8 cellular contexts compared by ENCODE assay signal in genomic region chr10:92241501-92241900, GRCh38. TPM values are rescaled to one million over a fixed set of nuclear protein-coding genes. Genes with fewer than 3 reads are reported as not detected.
A peak's percentile ranks its signal among the peaks of the same experiment; 100 is the strongest.
DNase-seq lines count a peak whose midpoint lies in the region; ATAC-seq, FAIRE-seq and TF ChIP-seq lines count a peak whose summit lies in the region.

No MANE protein-coding gene starts in this region.

- WGBS in A549 (ENCODE audit: missing lambda C conversion rate) = 77% methylated on average over 1 of the region's 1 CpG
- WGBS in IMR-90 (ENCODE audit: extremely low coverage in 2 of 2, insufficient read length in 1 of 2), 2 experiments = no CpG with 5 or more reads among the region's 1 CpG

- BruUV-seq in IMR-90 (replicated peaks; lab: Mats Ljungman, UMichigan) = no TSS peak

- no peak for TF ChIP-seq RAD21 in A549 (conservative IDR thresholded peaks at IDR 0.05 in 1 of 2, IDR thresholded peaks at IDR 0.05 in 1 of 2)
- TF ChIP-seq RAD21 in IMR-90 (IDR thresholded peaks at IDR 0.05; ENCODE audit: low read length) = no peak

- H3K36me3 ChIP-seq in IMR-90 (ENCODE audit: control insufficient read depth, insufficient read depth, low read length) = no peaks in the 10 kb centered on the region

- no peak overlapping the region for H4K91ac ChIP-seq in IMR-90 (ENCODE audit: insufficient read depth, low read depth, low read length)

- no peaks in the 10 kb centered on the region for H3K79me1 ChIP-seq in IMR-90 (ENCODE audit: low read depth in 1 of 2, low read length in 2 of 2)

- no peak overlapping the region for H3K4ac ChIP-seq in IMR-90 (ENCODE audit: low read depth, low read length)

- no peaks in the 10 kb centered on the region for H3K36me3 Mint-ChIP-seq in chondrocyte (ENCODE audit: low read depth)
- H3K36me3 Mint-ChIP-seq in naive thymus-derived CD8-positive, alpha-beta T cell = peaks cover 0 to 2% (median 0%) of the 10 kb centered on the region in 3 donors

- no peak for TF ChIP-seq EP300 in A549 (IDR thresholded peaks at IDR 0.05)

- H3K27me3 Mint-ChIP-seq in chondrocyte (ENCODE audit: low read depth) = no peaks in the 10 kb centered on the region
- H3K27me3 Mint-ChIP-seq in naive thymus-derived CD8-positive, alpha-beta T cell = no peaks in the 10 kb centered on the region

- H2BK15ac ChIP-seq in IMR-90 (ENCODE audit: low read depth, low read length) = no peak overlapping the region

- CTCF ChIA-PET in A549 (lab: Yijun Ruan, JAX) (interaction anchor here (1.2 to 1.3 kb wide), 2 partner anchors 48 to 57 kb away, joined by 3 read pairs; no protein-coding TSS in a partner anchor), IMR-90 (lab: Yijun Ruan, JAX) (no interaction called here)

- dilution Hi-C loops in IMR-90 (cut with HindIII; ENCODE audit: low sequenced_read_pairs, unreplicated experiment) = no loop called here

- H3K4me1 ChIP-seq in A549 (peaks cover 22% of the 10 kb centered on the region), IMR-90 (ENCODE audit: control insufficient read depth, insufficient read depth, low read length) (peaks cover 2% of the 10 kb centered on the region; the same call in 1 of the 2 replicates)

- peaks cover 37% of the 10 kb centered on the region for H3K4me1 Mint-ChIP-seq in chondrocyte (ENCODE audit: low read depth)
- H3K4me1 Mint-ChIP-seq in naive thymus-derived CD8-positive, alpha-beta T cell = peaks cover 21 to 48% (median 34%) of the 10 kb centered on the region in 4 donors

- H2AK5ac ChIP-seq in IMR-90 (ENCODE audit: low read depth, low read length) = no peak overlapping the region

- intact Hi-C loops in IMR-90 (cut with micrococcal nuclease) = loop anchor here (5.0 kb wide), 1 partner anchor 154 kb away; no protein-coding TSS in a partner anchor

- no peak overlapping the region for H3K18ac ChIP-seq in IMR-90 (ENCODE audit: low read depth, low read length)

- H3K4me2 ChIP-seq in A549 (peak overlapping the region; percentile 82), IMR-90 (ENCODE audit: low read depth, low read length) (peak overlapping the region; percentile 88)

- no peak overlapping the region for H3K14ac ChIP-seq in IMR-90 (replicated peaks; ENCODE audit: low read depth, low read length)

- no peak overlapping the region for H2BK20ac ChIP-seq in IMR-90 (ENCODE audit: low read depth, low read length)

- no peaks in the 10 kb centered on the region for H3K9me1 ChIP-seq in IMR-90 (ENCODE audit: insufficient read depth, low read length)

- peak overlapping the region in 1 of 2 experiments; percentile 72; a peak in 2 of 6 replicates for H3K27ac ChIP-seq in A549
- H3K27ac ChIP-seq in IMR-90 (ENCODE audit: insufficient read depth, low read length) = no peak overlapping the region

- H3K56ac ChIP-seq in IMR-90 (ENCODE audit: extremely low read depth, insufficient read depth, low read length) = no peak overlapping the region

- POLR2A ChIA-PET in A549 (lab: Yijun Ruan, JAX) = interaction anchor here (1.0 kb wide), 1 partner anchor 49 kb away, joined by 5 read pairs; the partner anchor contains the start of genes CPEB3 and MARCHF5
- POLR2A ChIA-PET in IMR-90 (lab: Charles Lee; ENCODE audit: unreplicated experiment) = no interaction called here
- POLR2A ChIA-PET in naive thymus-derived CD8-positive, alpha-beta T cell (lab: Charles Lee) = no interaction called here

- no peak overlapping the region for H2BK120ac ChIP-seq in IMR-90 (ENCODE audit: low read depth, low read length)

- DNase-seq in A549 (ENCODE audit: low read depth in 1 of 2, low spot score in 1 of 2) (no peak), IMR-90 (no peak), chondrocyte (ENCODE audit: low spot score) (no peak), NCI-H2081 (lab: John Stamatoyannopoulos, UW) (no peak), NCI-H2029 treated with DMSO at 0.1 percent for 48 hours (lab: John Stamatoyannopoulos, UW) (no peak)
- no peak for DNase-seq in naive thymus-derived CD8-positive, alpha-beta T cell
- DNase-seq in activated CD8-positive, alpha-beta memory T cell treated with anti-CD3 and anti-CD28 coated beads, Interleukin-2, amount 50 U/mL, for 48 hours = no peak

- no peaks in the 10 kb centered on the region for H4K20me1 ChIP-seq in IMR-90 (ENCODE audit: insufficient read depth, low read length)

- H3K23ac ChIP-seq in IMR-90 (ENCODE audit: low read depth, low read length) = no peak overlapping the region

- no peak overlapping the region for H4K8ac ChIP-seq in IMR-90 (ENCODE audit: low read depth in 2 of 2, low read length in 2 of 2)

- H3K27ac Mint-ChIP-seq in chondrocyte (ENCODE audit: unreplicated experiment) = peak overlapping the region; percentile 94
- peak overlapping the region in 3 of 10 donors; percentile 47 to 90 (median 72) for H3K27ac Mint-ChIP-seq in naive thymus-derived CD8-positive, alpha-beta T cell

- H3K27me3 ChIP-seq in IMR-90 (ENCODE audit: control insufficient read depth, insufficient read depth, low read length) = no peaks in the 10 kb centered on the region

- ATAC-seq in A549 = no peak
- no peak for ATAC-seq in IMR-90 (ENCODE audit: low read depth)
- ATAC-seq in naive thymus-derived CD8-positive, alpha-beta T cell = no peak
- ATAC-seq in GM21528 (IDR thresholded peaks at IDR 0.05; ENCODE audit: low FRiP score, unreplicated experiment) = no peak

- H3K9me3 Mint-ChIP-seq in chondrocyte (ENCODE audit: low read depth) = no peaks in the 10 kb centered on the region
- H3K9me3 Mint-ChIP-seq in naive thymus-derived CD8-positive, alpha-beta T cell = no peaks in the 10 kb centered on the region

- TF ChIP-seq POLR2A in A549 (IDR thresholded peaks at IDR 0.05; ENCODE audit: low read length) = no peak
- no peak for TF ChIP-seq POLR2A in IMR-90 (IDR thresholded peaks at IDR 0.05; ENCODE audit: low read depth, low read length)

- H3K4me3 ChIP-seq in A549 = peak overlapping the region; percentile 53
- no peak overlapping the region for H3K4me3 ChIP-seq in IMR-90 (ENCODE audit: insufficient read depth, low read depth, low read length)

- no peak overlapping the region for H2BK5ac ChIP-seq in IMR-90 (ENCODE audit: low read depth, low read length, poor library complexity, severe bottlenecking)

- H4K5ac ChIP-seq in IMR-90 (ENCODE audit: low read depth, low read length) = no peak overlapping the region

- H3K4me3 Mint-ChIP-seq in chondrocyte (ENCODE audit: unreplicated experiment) = peak overlapping the region; percentile 83
- peak overlapping the region; percentile 88 to 96 (median 92) for H3K4me3 Mint-ChIP-seq in naive thymus-derived CD8-positive, alpha-beta T cell

- no peaks in the 10 kb centered on the region for H3K9me3 ChIP-seq in A549
- H3K9me3 ChIP-seq in IMR-90 (ENCODE audit: control insufficient read depth, insufficient read depth, low read length) = no peaks in the 10 kb centered on the region

- H3K9ac ChIP-seq in IMR-90 (ENCODE audit: low read depth, low read length) = no peak overlapping the region

- no peak overlapping the region for H2AFZ ChIP-seq in IMR-90 (replicated peaks; ENCODE audit: low read length, poor library complexity)

- H2AK9ac ChIP-seq in IMR-90 (replicated peaks; ENCODE audit: low read depth, low read length, poor library complexity) = no peak overlapping the region

- no peak for FAIRE-seq in A549 (lab: Jason Lieb, UNC)

- in situ Hi-C loops in IMR-90 (cut with MboI; ENCODE audit: low sequenced_read_pairs) = no loop called here

- TF ChIP-seq CTCF in A549 (IDR thresholded peaks at IDR 0.05) = no peak
- TF ChIP-seq CTCF in IMR-90 (conservative IDR thresholded peaks at IDR 0.05; ENCODE audit: low read depth, low read length) = no peak
- TF ChIP-seq CTCF in chondrocyte (IDR thresholded peaks at IDR 0.05) = no peak

TF ChIP-seq in A549, 52 proteins besides CTCF, POLR2A, EP300 and RAD21:
- no peak for TF ChIP-seq MAFK (IDR thresholded peaks at IDR 0.05; ENCODE audit: partially characterized antibody)
- TF ChIP-seq KDM5A (IDR thresholded peaks at IDR 0.05) = no peak
- TF ChIP-seq CHD2 (IDR thresholded peaks at IDR 0.05; ENCODE audit: low read length, partially characterized antibody) = no peak
- TF ChIP-seq CBX8 (IDR thresholded peaks at IDR 0.05) = no peak
- TF ChIP-seq EHMT2 (IDR thresholded peaks at IDR 0.05; ENCODE audit: low read depth) = no peak

TF ChIP-seq in IMR-90, 13 proteins besides CTCF, POLR2A, EP300 and RAD21 (continues in another document):
- TF ChIP-seq FOS (IDR thresholded peaks at IDR 0.05; ENCODE audit: low read depth, low read length) (no peak), BHLHE40 (IDR thresholded peaks at IDR 0.05; ENCODE audit: low read depth, low read length) (no peak), MAZ (IDR thresholded peaks at IDR 0.05; ENCODE audit: borderline replicate concordance, low read depth, low read length) (no peak), SMC3 (IDR thresholded peaks at IDR 0.05; ENCODE audit: low read depth, low read length) (no peak), MXI1 (IDR thresholded peaks at IDR 0.05; ENCODE audit: borderline replicate concordance, low read depth, low read length) (no peak), MAFK (IDR thresholded peaks at IDR 0.05; ENCODE audit: low read depth, low read length) (no peak), CEBPB (IDR thresholded peaks at IDR 0.05; ENCODE audit: low read depth, low read length) (no peak)

RNA-seq across cellular contexts. Expression of gene CPEB3, which starts 49.4 kb away (rescaled TPM):
- polyA plus RNA-seq in A549 (2011; rRNA removed) (0.37 and 0.49 TPM in 2 replicates), A549 (2017; fragmentation: RNase III; extraction: RNeasy Plus Mini Kit Qiagen cat#74134 plus additional on column Dnase treatment) (0.24 to 0.41 TPM (median 0.32 TPM) in 3 replicates), IMR-90 (2012; rRNA removed) (0.26 and 0.36 TPM in 2 replicates)
- 0.13 and 0.26 TPM in 2 replicates for polyA plus RNA-seq in A549 (2012; cell fraction: cytosol; rRNA removed)
- polyA plus RNA-seq in A549 (2012; cell fraction: nucleus; rRNA removed) = 0.31 TPM in 2 replicates
- 0.50 and 0.78 TPM in 2 replicates for polyA minus RNA-seq in A549 (2011; rRNA and poly(A)+ RNA removed)
- total RNA-seq in IMR-90 (2012; rRNA removed) (0.18 and 0.28 TPM in 2 replicates), chondrocyte (1.1 to 1.7 TPM (median 1.2 TPM) in 3 replicates)
- polyA plus RNA-seq in IMR-90 (2012; cell fraction: cytosol; rRNA removed) = 0.13 and 0.21 TPM in 2 replicates
- 0.69 and 0.72 TPM in 2 replicates for polyA plus RNA-seq in IMR-90 (2012; cell fraction: nucleus; rRNA removed; ENCODE audit: low replicate concordance)
- 1 to 10 TPM; 2.5 to 2.9 TPM for total RNA-seq in naive thymus-derived CD8-positive, alpha-beta T cell
- polyA plus RNA-seq in naive thymus-derived CD8-positive, alpha-beta T cell = 1 to 10 TPM in 2 of 3 donors, under 1 TPM in 1; 0.92 to 1.4 (median 1.2) TPM

RNA-seq across cellular contexts. Expression of gene MARCHF5, which starts 49.5 kb away (rescaled TPM):
- 37.3 and 39.2 TPM in 2 replicates for polyA plus RNA-seq in A549 (2011; rRNA removed)
- polyA plus RNA-seq in A549 (2012; cell fraction: cytosol; rRNA removed) = 14.1 and 14.5 TPM in 2 replicates
- polyA plus RNA-seq in A549 (2012; cell fraction: nucleus; rRNA removed) = 5.1 and 7.3 TPM in 2 replicates
- 21.6 to 27.8 TPM (median 24.7 TPM) in 3 replicates for polyA plus RNA-seq in A549 (2017; fragmentation: RNase III; extraction: RNeasy Plus Mini Kit Qiagen cat#74134 plus additional on column Dnase treatment)
- polyA minus RNA-seq in A549 (2011; rRNA and poly(A)+ RNA removed) = 10.6 and 10.9 TPM in 2 replicates
- 14.9 and 20.8 TPM in 2 replicates for total RNA-seq in IMR-90 (2012; rRNA removed)
- polyA plus RNA-seq in IMR-90 (2012; rRNA removed) = 20.3 and 30.0 TPM in 2 replicates
- polyA plus RNA-seq in IMR-90 (2012; cell fraction: cytosol; rRNA removed) = 5.3 and 8.8 TPM in 2 replicates
- 7.7 and 26.0 TPM in 2 replicates for polyA plus RNA-seq in IMR-90 (2012; cell fraction: nucleus; rRNA removed; ENCODE audit: low replicate concordance)
- total RNA-seq in chondrocyte = 34.2 to 36.5 TPM (median 35.3 TPM) in 3 replicates
- 10 to 100 TPM; 41.6 to 42.1 TPM for total RNA-seq in naive thymus-derived CD8-positive, alpha-beta T cell
- polyA plus RNA-seq in naive thymus-derived CD8-positive, alpha-beta T cell = 10 to 100 TPM; 21.0 to 24.0 (median 23.4) TPM
